In the genomic region with DNA sequence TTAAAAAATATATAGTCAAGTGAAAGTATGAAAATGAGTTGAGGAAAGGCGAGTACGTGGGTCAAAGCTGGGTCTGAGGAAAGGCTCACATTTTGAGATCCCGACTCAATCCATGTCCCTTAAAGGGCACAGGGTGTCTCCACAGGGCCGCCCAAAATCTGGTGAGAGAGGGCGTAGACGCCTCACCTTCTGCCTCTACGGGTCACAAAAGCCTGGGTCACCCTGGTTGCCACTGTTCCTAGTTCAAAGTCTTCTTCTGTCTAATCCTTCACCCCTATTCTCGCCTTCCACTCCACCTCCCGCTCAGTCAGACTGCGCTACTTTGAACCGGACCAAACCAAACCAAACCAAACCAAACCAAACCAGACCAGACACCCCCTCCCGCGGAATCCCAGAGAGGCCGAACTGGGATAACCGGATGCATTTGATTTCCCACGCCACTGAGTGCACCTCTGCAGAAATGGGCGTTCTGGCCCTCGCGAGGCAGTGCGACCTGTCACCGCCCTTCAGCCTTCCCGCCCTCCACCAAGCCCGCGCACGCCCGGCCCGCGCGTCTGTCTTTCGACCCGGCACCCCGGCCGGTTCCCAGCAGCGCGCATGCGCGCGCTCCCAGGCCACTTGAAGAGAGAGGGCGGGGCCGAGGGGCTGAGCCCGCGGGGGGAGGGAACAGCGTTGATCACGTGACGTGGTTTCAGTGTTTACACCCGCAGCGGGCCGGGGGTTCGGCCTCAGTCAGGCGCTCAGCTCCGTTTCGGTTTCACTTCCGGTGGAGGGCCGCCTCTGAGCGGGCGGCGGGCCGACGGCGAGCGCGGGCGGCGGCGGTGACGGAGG, we compare ENCODE assay signal across 8 cellular contexts. TPM values are rescaled to one million over a fixed set of nuclear protein-coding genes. Genes with fewer than 3 reads are reported as not detected.
DNase-seq lines count a peak whose midpoint lies in the region; ATAC-seq and TF ChIP-seq lines count a peak whose summit lies in the region.

TSS of gene FMR1 (plus strand) at position 728 of the 831 bp plus-strand sequence. CDS start 261 bp downstream, outside the sequence.

- H3K4me3 ChIP-seq in osteoblast (ENCODE audit: insufficient read depth, low read length) (peak within 1 kb of the TSS; percentile 80), testis (peak within 1 kb of the TSS; percentile 68 to 81)

- 5 to 11% methylated on average over 7 to 43 of the region's 66 CpGs for WGBS in testis, 2 donors

- peaks cover 9% of the 10 kb centered on the region for H3K4me1 ChIP-seq in osteoblast (ENCODE audit: insufficient read depth, low read length)
- H3K4me1 ChIP-seq in testis: no peaks in the 10 kb centered on the region

- no peaks in the 10 kb centered on the region for H3K27me3 ChIP-seq in osteoblast (ENCODE audit: insufficient read depth, low read length)
- H3K27me3 ChIP-seq in testis: no peaks in the 10 kb centered on the region

- peak; percentile 2 for TF ChIP-seq POLR2A in testis (IDR thresholded peaks at IDR 0.05)

- DNase-seq in GM10266 (ENCODE audit: extremely low spot score) (peak; percentile 97), NCI-H1092 (lab: John Stamatoyannopoulos, UW) (peak; percentile 92), SKM-1 (lab: John Stamatoyannopoulos, UW; ENCODE audit: unreplicated experiment) (peak; percentile 62), glomerular visceral epithelial cell (ENCODE audit: extremely low spot score) (peak; percentile 93), osteoblast (ENCODE audit: insufficient read length, low spot score, missing footprints) (peak; percentile 99), testis (peak; percentile 96)
- DNase-seq in activated naive CD4-positive, alpha-beta T cell treated with anti-CD3 and anti-CD28 coated beads, Interleukin-2, amount 50 U/mL, for 72 hours (ENCODE audit: low spot score in 2 of 2): peak; percentile 87 to 93

- H4K20me1 ChIP-seq in osteoblast (ENCODE audit: insufficient read depth, low read length): peaks cover 5% of the 10 kb centered on the region

- H3K36me3 ChIP-seq in osteoblast (ENCODE audit: insufficient read depth, low read length) (no peaks in the 10 kb centered on the region), testis (ENCODE audit: low read depth, missing control alignments) (no peaks in the 10 kb centered on the region)

- peak within 1 kb of the TSS; percentile 89 for H2AFZ ChIP-seq in osteoblast (ENCODE audit: low read length)

- peaks cover 0 to 5% of the 10 kb centered on the region in 2 donors for H3K36me3 Mint-ChIP-seq in activated naive CD4-positive, alpha-beta T cell treated with anti-CD3 and anti-CD28 coated beads, Interleukin-2, amount 50 U/mL, for 72 hours

- peak within 1 kb of the TSS; percentile 89 for H3K4me2 ChIP-seq in osteoblast (ENCODE audit: insufficient read depth, low read length)

- H3K9me3 Mint-ChIP-seq in activated naive CD4-positive, alpha-beta T cell treated with anti-CD3 and anti-CD28 coated beads, Interleukin-2, amount 50 U/mL, for 72 hours: no peaks in the 10 kb centered on the region

- H3K9me3 ChIP-seq in osteoblast (ENCODE audit: low read depth, low read length): no peaks in the 10 kb centered on the region
- H3K9me3 ChIP-seq in testis: no peaks in the 10 kb centered on the region

- H3K79me2 ChIP-seq in osteoblast (ENCODE audit: insufficient read depth, low read length): peaks cover 41% of the 10 kb centered on the region

- H3K27ac ChIP-seq in osteoblast (ENCODE audit: low read depth, low read length) (peak within 1 kb of the TSS; percentile 62), testis (peak within 1 kb of the TSS; percentile 94 to 95)

- TF ChIP-seq CTCF in GM10266 (IDR thresholded peaks at IDR 0.05; ENCODE audit: control insufficient read depth, insufficient read depth, low read depth, missing control alignments) (no peak), osteoblast (IDR thresholded peaks at IDR 0.05; ENCODE audit: extremely low read depth, low read depth, low read length) (no peak), testis (IDR thresholded peaks at IDR 0.05) (no peak)

- peak; percentile 89 for ATAC-seq in HG02610 (IDR thresholded peaks at IDR 0.05; ENCODE audit: unreplicated experiment)
- peak; percentile 89 to 93 for ATAC-seq in activated naive CD4-positive, alpha-beta T cell treated with anti-CD3 and anti-CD28 coated beads, Interleukin-2, amount 50 U/mL, for 72 hours

- intact Hi-C loops in testis (cut with DNase I; ENCODE audit: low total_unique reads): no loop called here

- H3K27ac Mint-ChIP-seq in activated naive CD4-positive, alpha-beta T cell treated with anti-CD3 and anti-CD28 coated beads, Interleukin-2, amount 50 U/mL, for 72 hours: peak within 1 kb of the TSS; percentile 93

RNA-seq across cellular contexts. Expression of gene FMR1, which starts in this region (rescaled TPM):
- total RNA-seq in activated naive CD4-positive, alpha-beta T cell treated with anti-CD3 and anti-CD28 coated beads, Interleukin-2, amount 50 U/mL, for 72 hours: 10 to 100 TPM; 35.7 to 41.9 TPM
- total RNA-seq in osteoblast (33.3 and 35.8 TPM in 2 replicates), testis (10 to 100 TPM; 45.4 to 49.9 TPM)
- 30.0 TPM for polyA plus RNA-seq in testis (ENCODE audit: insufficient read depth, low read depth, low replicate concordance)

Comparison
In these comparisons a context has a peak if more than half of its experiments do, and no peak if none do; other contexts are left out.
1. Peak in every context shown above with its lines: DNase-seq, ATAC-seq, H3K4me3 ChIP-seq and H3K27ac ChIP-seq.